ENCODE assay signal across 11 cellular contexts in genomic region chr18:48941672-48942071, GRCh38. TPM values are rescaled to one million over a fixed set of nuclear protein-coding genes. Genes with fewer than 3 reads are reported as not detected.
DNase-seq lines count a peak whose midpoint lies in the region; ATAC-seq and TF ChIP-seq lines count a peak whose summit lies in the region.
"Had no signal": no experiment of that assay in that cellular context is flagged by ENCODE, and none has a peak within 500 bp of the region (broad histone marks: within the 10 kb centered on the region; RNA-seq: fewer than 3 reads in every experiment).

No MANE protein-coding gene starts in this region.

- H3K4me1 Mint-ChIP-seq in activated T-helper 1 cell treated with anti-CD3 and anti-CD28 coated beads, Interleukin-12 subunit alpha, Interleukin-12 subunit beta, Interleukin-2, Interleukin-4 antibody, amounts not matched to agents 30 ng/mL and 10 ng/mL and 1 ng/mL, durations not matched to agents 14 hours and 24 hours and 36 hours (ENCODE audit: low read depth): peaks cover 83% of the 10 kb centered on the region

- H3K36me3 Mint-ChIP-seq in activated T-helper 1 cell treated with anti-CD3 and anti-CD28 coated beads, Interleukin-12 subunit alpha, Interleukin-12 subunit beta, Interleukin-2, Interleukin-4 antibody, amounts not matched to agents 30 ng/mL and 10 ng/mL and 1 ng/mL, durations not matched to agents 14 hours and 24 hours and 36 hours (ENCODE audit: low read depth): peaks cover 47% of the 10 kb centered on the region

- H3K36me3 ChIP-seq in HEK293 (ENCODE audit: control insufficient read depth in 2 of 2, insufficient read depth in 1 of 2, low read length in 2 of 2) (peaks cover 4 to 80% of the 10 kb centered on the region in 2 experiments; a peak in 2 of 3 replicates), hepatocyte (replicated peaks; ENCODE audit: insufficient read depth, low read depth) (no peaks in the 10 kb centered on the region), spleen (peaks cover 0 to 64% (median 0%) of the 10 kb centered on the region in 6 donors)

- H3K4me3 ChIP-seq in HEK293 (ENCODE audit: low read depth, low read length) (peak overlapping the region; percentile 25), hepatocyte (peak overlapping the region; percentile 16), spleen (peak overlapping the region in 2 of 8 donors; percentile 1 to 52)

- CTCF ChIA-PET in HEK293 (lab: Yijun Ruan, JAX): interaction anchor here (1.2 to 1.7 kb wide), 3 partner anchors 11 to 265 kb away, joined by 4 to 9 read pairs (median 4); no protein-coding TSS in a partner anchor

- POLR2A ChIA-PET in HEK293 (lab: Yijun Ruan, JAX): interaction anchor here (0.6 to 2.7 kb wide), 14 partner anchors 9 to 297 kb away, joined by 3 to 33 read pairs (median 4); no protein-coding TSS in a partner anchor

- H3K9me3 ChIP-seq in HEK293 (ENCODE audit: control insufficient read depth, insufficient read depth, low read depth, low read length): no peaks in the 10 kb centered on the region
- no peaks in the 10 kb centered on the region for H3K9me3 ChIP-seq in hepatocyte (ENCODE audit: low read depth)
- H3K9me3 ChIP-seq in spleen: no peaks in the 10 kb centered on the region

- H3K27me3 ChIP-seq in hepatocyte: no peaks in the 10 kb centered on the region
- H3K27me3 ChIP-seq in spleen (replicated peaks in 1 of 7): no peaks in the 10 kb centered on the region

- TF ChIP-seq CTCF in HEK293 (tag by site-specific recombination; IDR thresholded peaks at IDR 0.05): no peak
- TF ChIP-seq CTCF in hepatocyte (IDR thresholded peaks at IDR 0.05; ENCODE audit: poor library complexity): no peak
- TF ChIP-seq CTCF in spleen (IDR thresholded peaks at IDR 0.05 in 8 of 11, conservative IDR thresholded peaks at IDR 0.05 in 3 of 11): no peak

- H3K4me3 Mint-ChIP-seq in activated T-helper 1 cell treated with anti-CD3 and anti-CD28 coated beads, Interleukin-12 subunit alpha, Interleukin-12 subunit beta, Interleukin-2, Interleukin-4 antibody, amounts not matched to agents 30 ng/mL and 10 ng/mL and 1 ng/mL, durations not matched to agents 14 hours and 24 hours and 36 hours: peak overlapping the region; percentile 81

- H3K4me2 ChIP-seq in hepatocyte: peak overlapping the region; percentile 97

- H3K9me3 Mint-ChIP-seq in activated T-helper 1 cell treated with anti-CD3 and anti-CD28 coated beads, Interleukin-12 subunit alpha, Interleukin-12 subunit beta, Interleukin-2, Interleukin-4 antibody, amounts not matched to agents 30 ng/mL and 10 ng/mL and 1 ng/mL, durations not matched to agents 14 hours and 24 hours and 36 hours: no peaks in the 10 kb centered on the region
- H3K9me3 Mint-ChIP-seq: stimulated activated naive B cell treated with anti-CD40 and anti-IgM and Interleukin-4, amounts not matched to agents 10 μg/mL and 1 μg/mL and 100 μg/mL, for 72 hours had no signal

- H3K79me2 ChIP-seq in hepatocyte: peaks cover 100% of the 10 kb centered on the region

- H3K27ac ChIP-seq in HEK293 (ENCODE audit: extremely low read depth, low read depth, low read length) (peak overlapping the region; percentile 99), hepatocyte (peak overlapping the region; percentile 100), spleen (peak overlapping the region; percentile 57 to 82 (median 78))

- TF ChIP-seq POLR2A in spleen (IDR thresholded peaks at IDR 0.05): no peak

- ATAC-seq in HG03045 (IDR thresholded peaks at IDR 0.05; ENCODE audit: unreplicated experiment) (no peak), HG02973 (IDR thresholded peaks at IDR 0.05; ENCODE audit: unreplicated experiment) (no peak)

- peak overlapping the region; percentile 86 for H3K27ac Mint-ChIP-seq in activated T-helper 1 cell treated with anti-CD3 and anti-CD28 coated beads, Interleukin-12 subunit alpha, Interleukin-12 subunit beta, Interleukin-2, Interleukin-4 antibody, amounts not matched to agents 30 ng/mL and 10 ng/mL and 1 ng/mL, durations not matched to agents 14 hours and 24 hours and 36 hours

- H3K4me1 ChIP-seq in HEK293 (ENCODE audit: control insufficient read depth, insufficient read depth, low read length) (peaks cover 80% of the 10 kb centered on the region), hepatocyte (ENCODE audit: insufficient read depth) (peaks cover 99% of the 10 kb centered on the region), spleen (peaks cover 66 to 100% (median 98%) of the 10 kb centered on the region in 6 donors)

- H2AFZ ChIP-seq in hepatocyte: no peak overlapping the region

- peaks cover 2% of the 10 kb centered on the region for H3K27me3 Mint-ChIP-seq in activated T-helper 1 cell treated with anti-CD3 and anti-CD28 coated beads, Interleukin-12 subunit alpha, Interleukin-12 subunit beta, Interleukin-2, Interleukin-4 antibody, amounts not matched to agents 30 ng/mL and 10 ng/mL and 1 ng/mL, durations not matched to agents 14 hours and 24 hours and 36 hours (ENCODE audit: insufficient read depth)
- H3K27me3 Mint-ChIP-seq: stimulated activated naive B cell treated with anti-CD40 and anti-IgM and Interleukin-4, amounts not matched to agents 10 μg/mL and 1 μg/mL and 100 μg/mL, for 72 hours had no signal

- intact Hi-C loops in activated T-helper 1 cell treated with anti-CD3 and anti-CD28 coated beads, Interleukin-12 subunit alpha, Interleukin-12 subunit beta, Interleukin-2, Interleukin-4 antibody, amounts not matched to agents 30 ng/mL and 10 ng/mL and 1 ng/mL, durations not matched to agents 14 hours and 24 hours and 36 hours (cut with micrococcal nuclease): loop anchor here (1.0 to 10.0 kb wide), 2 partner anchors 8 to 1343 kb away; partner anchors contain the start of genes CXXC1 and MBD1
- intact Hi-C loops in spleen (cut with DNase I; ENCODE audit: low total_unique reads): no loop called here

- H4K20me1 ChIP-seq in hepatocyte (ENCODE audit: insufficient read depth, poor library complexity, severe bottlenecking): peaks cover 100% of the 10 kb centered on the region

- 43% methylated on average over 7 of the region's 7 CpGs for WGBS in hepatocyte (ENCODE audit: low lambda C conversion rate, missing lambda C conversion rate)
- 81 to 90% (median 87%) methylated on average over 7 of the region's 7 CpGs for WGBS in spleen, 5 donors

- no peak for DNase-seq in activated T-helper 1 cell treated with anti-CD3 and anti-CD28 coated beads, Interleukin-12 subunit alpha, Interleukin-12 subunit beta, Interleukin-2, Interleukin-4 antibody, amounts not matched to agents 30 ng/mL and 10 ng/mL and 1 ng/mL, durations not matched to agents 14 hours and 24 hours and 36 hours (ENCODE audit: low spot score)
- DNase-seq in hepatocyte (ENCODE audit: low spot score) (no peak), spleen (peak; percentile 77), NCI-H2196 (lab: John Stamatoyannopoulos, UW; ENCODE audit: unreplicated experiment) (no peak)
- DNase-seq in activated CD4-positive, CD25-positive, alpha-beta regulatory T cell (lab: John Stamatoyannopoulos, UW): no peak
- DNase-seq: effector CD8-positive, alpha-beta T cell; NCI-H2029 treated with DMSO at 0.1 percent for 48 hours; stimulated activated naive B cell treated with anti-CD40 and anti-IgM and Interleukin-4, amounts not matched to agents 10 μg/mL and 1 μg/mL and 100 μg/mL, for 72 hours had no signal

- H3K9me2 ChIP-seq in hepatocyte (replicated peaks; ENCODE audit: insufficient read depth): no peaks in the 10 kb centered on the region

TF ChIP-seq in HEK293, 187 proteins besides CTCF, POLR2A, EP300 and RAD21:
- TF ChIP-seq ZNF843 (tag by site-specific recombination; IDR thresholded peaks at IDR 0.05) (no peak), GFI1B (tag by site-specific recombination; IDR thresholded peaks at IDR 0.05) (0 out of 2 replicates have a peak, but pooled peaks have one; percentile 0), ZBTB44 (tag by site-specific recombination; IDR thresholded peaks at IDR 0.05) (0 out of 2 replicates have a peak, but pooled peaks have one; percentile 4), ZNF707 (tag by site-specific recombination; IDR thresholded peaks at IDR 0.05) (no peak)

RNA-seq across cellular contexts. Expression of gene SMAD7, which starts 9.1 kb away (rescaled TPM):
- 26.7 and 26.8 TPM in 2 replicates for total RNA-seq in activated T-helper 1 cell treated with anti-CD3 and anti-CD28 coated beads, Interleukin-12 subunit alpha, Interleukin-12 subunit beta, Interleukin-2, Interleukin-4 antibody, amounts not matched to agents 30 ng/mL and 10 ng/mL and 1 ng/mL, durations not matched to agents 14 hours and 24 hours and 36 hours
- 66.2 and 71.1 TPM in 2 replicates for total RNA-seq in hepatocyte
- polyA plus RNA-seq in hepatocyte: 61.5 and 65.4 TPM in 2 replicates
- 10 to 100 TPM; 14.3 to 21.2 (median 16.2) TPM for total RNA-seq in spleen
- polyA plus RNA-seq in spleen: 1 to 10 TPM; 2.5 to 5.4 (median 4.6) TPM
